Comparison of ENCODE assay signal across 23 cellular contexts in genomic region chr2:224078656-224079055, GRCh38. TPM values are rescaled to one million over a fixed set of nuclear protein-coding genes. Genes with fewer than 3 reads are reported as not detected.
A peak's percentile ranks its signal among the peaks of the same experiment; 100 is the strongest.
DNase-seq lines count a peak whose midpoint lies in the region; ATAC-seq lines count a peak whose summit lies in the region.
"Had no signal": no experiment of that assay in that cellular context is flagged by ENCODE, and none has a peak within 500 bp of the region (broad histone marks: within the 10 kb centered on the region; RNA-seq: fewer than 3 reads in every experiment).

No MANE protein-coding gene starts in this region.

- no peaks in the 10 kb centered on the region for H3K79me1 ChIP-seq in mesendoderm (ENCODE audit: low read length)

- H2BK120ac ChIP-seq in mesendoderm (ENCODE audit: low read depth, low read length), result no peak overlapping the region

- peaks cover 2% of the 10 kb centered on the region for H3K4me1 ChIP-seq in mesendoderm (ENCODE audit: control insufficient read depth, low read depth, low read length)
- H3K4me1 ChIP-seq: A549, BLaER1 had no signal

- no peak overlapping the region for H3K4me2 ChIP-seq in mesendoderm (ENCODE audit: low read length)
- H3K4me2 ChIP-seq: A549, BLaER1 had no signal

- H3K27ac ChIP-seq in mesendoderm (ENCODE audit: low read depth, low read length), result no peak overlapping the region
- H3K27ac ChIP-seq: 22Rv1, A549, BLaER1 had no signal

- H3K9me3 Mint-ChIP-seq in stimulated activated naive CD8-positive, alpha-beta T cell treated with anti-CD3 and anti-CD28 coated beads, Interleukin-15, amount 100 ng/mL, for 72 hours, result peaks cover 0 to 16% of the 10 kb centered on the region in 2 donors
- H3K9me3 Mint-ChIP-seq: CD4-positive, alpha-beta memory T cell had no signal

- no peaks in the 10 kb centered on the region for H3K4me1 Mint-ChIP-seq in stimulated activated naive CD8-positive, alpha-beta T cell treated with anti-CD3 and anti-CD28 coated beads, Interleukin-15, amount 100 ng/mL, for 72 hours
- H3K4me1 Mint-ChIP-seq: CD14-positive monocyte; CD4-positive, alpha-beta memory T cell had no signal

- H3K4ac ChIP-seq in mesendoderm (ENCODE audit: low read depth, low read length), result no peak overlapping the region

- H3K23ac ChIP-seq in mesendoderm (ENCODE audit: low read length), result no peak overlapping the region

- H3K4me3 ChIP-seq in mesendoderm (ENCODE audit: low read length), result no peak overlapping the region
- H3K4me3 ChIP-seq: A549, BLaER1, GM12878, K562 had no signal

- no peak overlapping the region for H3K4me3 Mint-ChIP-seq in stimulated activated naive CD8-positive, alpha-beta T cell treated with anti-CD3 and anti-CD28 coated beads, Interleukin-15, amount 100 ng/mL, for 72 hours
- H3K4me3 Mint-ChIP-seq: CD14-positive monocyte; CD4-positive, alpha-beta memory T cell; HFFc6 had no signal

- H2BK5ac ChIP-seq in mesendoderm (ENCODE audit: low read length), result peak overlapping the region; percentile 12

- no peaks in the 10 kb centered on the region for H3K79me2 ChIP-seq in mesendoderm (ENCODE audit: control insufficient read depth, insufficient read depth, low read length)

- no peaks in the 10 kb centered on the region for H3K27me3 ChIP-seq in mesendoderm (ENCODE audit: insufficient read depth, low read length, poor library complexity)
- H3K27me3 ChIP-seq: BLaER1 had no signal

- H2BK15ac ChIP-seq in mesendoderm (replicated peaks; ENCODE audit: low read depth), result no peak overlapping the region

- ATAC-seq in stimulated activated naive CD8-positive, alpha-beta T cell treated with anti-CD3 and anti-CD28 coated beads, Interleukin-15, amount 100 ng/mL, for 72 hours, result peak; percentile 32
- no peak for ATAC-seq in stimulated activated naive CD8-positive, alpha-beta T cell treated with anti-CD3 and anti-CD28 coated beads, Interleukin-15, Interleukin-2, amounts not matched to agents 100 U/mL and 50 U/mL, for 24 hours
- no peak for ATAC-seq in HG03457 (IDR thresholded peaks at IDR 0.05; ENCODE audit: unreplicated experiment)
- ATAC-seq in GM19467 (IDR thresholded peaks at IDR 0.05; ENCODE audit: unreplicated experiment), result no peak
- ATAC-seq: A549, GM12878, HCT116, K562 had no signal

- H4K5ac ChIP-seq in mesendoderm (ENCODE audit: low read length), result no peak overlapping the region

- no peaks in the 10 kb centered on the region for H3K27me3 Mint-ChIP-seq in stimulated activated naive CD8-positive, alpha-beta T cell treated with anti-CD3 and anti-CD28 coated beads, Interleukin-15, amount 100 ng/mL, for 72 hours

- no peak overlapping the region for H2AK5ac ChIP-seq in mesendoderm (ENCODE audit: low read length)

- no peak for DNase-seq in stimulated activated naive CD8-positive, alpha-beta T cell treated with anti-CD3 and anti-CD28 coated beads, Interleukin-15, amount 100 ng/mL, for 72 hours
- no peak for DNase-seq in stimulated activated naive CD8-positive, alpha-beta T cell treated with anti-CD3 and anti-CD28 coated beads, Interleukin-15, Interleukin-2, amounts not matched to agents 100 U/mL and 50 U/mL, for 24 hours
- DNase-seq in glomerular visceral epithelial cell (ENCODE audit: extremely low spot score) (peak; percentile 59), mesendoderm (no peak), NCI-H2107 treated with DMSO at 0.1 percent for 48 hours (lab: John Stamatoyannopoulos, UW; ENCODE audit: unreplicated experiment) (no peak)
- DNase-seq: Calu3; CD4-positive, alpha-beta memory T cell; DMS 273 treated with DMSO at 0.1 percent for 48 hours; DMS53; DND-41; EL; GOT3; H7; HFFc6 had no signal

- H4K8ac ChIP-seq in mesendoderm (ENCODE audit: low read depth, low read length), result no peak overlapping the region

- no peak overlapping the region for H3K18ac ChIP-seq in mesendoderm (ENCODE audit: low read length)

- no peaks in the 10 kb centered on the region for H3K36me3 ChIP-seq in mesendoderm (ENCODE audit: control insufficient read depth, insufficient read depth, low read length)
- H3K36me3 ChIP-seq: BLaER1 had no signal

- H3K56ac ChIP-seq in mesendoderm (ENCODE audit: low read length), result no peak overlapping the region

- WGBS in mesendoderm (ENCODE audit: extremely low coverage, insufficient coverage, low lambda C conversion rate), result no CpG with 5 or more reads among the region's 8 CpGs

- H3K27ac Mint-ChIP-seq in stimulated activated naive CD8-positive, alpha-beta T cell treated with anti-CD3 and anti-CD28 coated beads, Interleukin-15, amount 100 ng/mL, for 72 hours, result no peak overlapping the region
- H3K27ac Mint-ChIP-seq: CD14-positive monocyte; CD4-positive, alpha-beta memory T cell; HFFc6 had no signal

- H3K9ac ChIP-seq in mesendoderm (ENCODE audit: low read length), result no peak overlapping the region
- H3K9ac ChIP-seq: BLaER1 had no signal

RNA-seq across cellular contexts. Expression of gene SERPINE2, which starts 39.6 kb away (rescaled TPM):
- polyA plus RNA-seq in mesendoderm (2013, experiment 1 of 2), result 995 TPM
- 979 TPM for polyA plus RNA-seq in mesendoderm (2013, experiment 2 of 2)
- polyA plus RNA-seq: CD14-positive monocyte had no signal
